1 cellular context compared by ENCODE assay signal in genomic region chr4:103144926-103145325, GRCh38.
TF ChIP-seq lines count a peak whose summit lies in the region.

No MANE protein-coding gene starts in this region.

TF ChIP-seq in K562, 482 proteins besides CTCF, POLR2A, EP300 and RAD21 (continued from another document):
- TF ChIP-seq ZNF449 (CRISPR knock-in tag; IDR thresholded peaks at IDR 0.05) (no peak), ZNF263 (CRISPR knock-in tag; IDR thresholded peaks at IDR 0.05; ENCODE audit: borderline replicate concordance) (no peak), PPARD (CRISPR knock-in tag; IDR thresholded peaks at IDR 0.05) (no peak), LEF1 (IDR thresholded peaks at IDR 0.05) (no peak), SRSF7 (optimal IDR thresholded peaks at IDR 0.05; ENCODE audit: low read depth, low read length) (no peak), PKNOX1 (IDR thresholded peaks at IDR 0.05) (no peak), ZEB2 (IDR thresholded peaks at IDR 0.05) (no peak), ARNT (IDR thresholded peaks at IDR 0.05) (no peak), YY1 (IDR thresholded peaks at IDR 0.05; ENCODE audit: borderline replicate concordance in 1 of 3, control insufficient read depth in 1 of 3, extremely low read depth in 1 of 3, insufficient read depth in 3 of 3, insufficient read length in 1 of 3, insufficient replicate concordance in 2 of 3, low read depth in 1 of 3, low read length in 2 of 3) (no peak)
